In genomic region chr12:43378448-43378847, GRCh38 we compare ENCODE assay signal across 28 cellular contexts.
"Had no signal": no experiment of that assay in that cellular context is flagged by ENCODE, and none has a peak within 500 bp of the region (broad histone marks: within the 10 kb centered on the region; RNA-seq: fewer than 3 reads in every experiment).

No MANE protein-coding gene starts in this region.

- H3K4me2 ChIP-seq: hepatocyte had no signal

- DNase-seq: colonic mucosa; cortex of kidney; dermis blood vessel endothelial cell; dorsolateral prefrontal cortex; effector CD4-positive, alpha-beta T cell; effector CD8-positive, alpha-beta T cell; effector memory CD4-positive, alpha-beta T cell; effector memory CD8-positive, alpha-beta T cell; endodermal cell; erythroblast; esophagus squamous epithelium; foreskin fibroblast; foreskin keratinocyte; foreskin melanocyte; gastrocnemius medialis; glutamatergic neuron; head of caudate nucleus; heart left ventricle; heart right ventricle had no signal

- H3K9me3 ChIP-seq: esophagus squamous epithelium, gastrocnemius medialis had no signal

- H3K4me3 ChIP-seq: colonic mucosa, coronary artery, dorsolateral prefrontal cortex, esophagus muscularis mucosa, esophagus squamous epithelium, gastrocnemius medialis, gastroesophageal sphincter, heart left ventricle, heart right ventricle, hepatocyte had no signal

- H3K27ac ChIP-seq: colonic mucosa, coronary artery, dorsolateral prefrontal cortex, epithelial cell of prostate, esophagus muscularis mucosa, esophagus squamous epithelium, foreskin keratinocyte, gastrocnemius medialis, gastroesophageal sphincter, heart left ventricle, heart right ventricle, hepatocyte had no signal

- FAIRE-seq: endometrium, endothelial cell of umbilical vein, frontal cortex had no signal

- H3K79me2 ChIP-seq: hepatocyte had no signal

- ATAC-seq: effector memory CD8-positive, alpha-beta T cell; esophagus mucosa; foreskin keratinocyte; gastrocnemius medialis; gastroesophageal sphincter; heart left ventricle; heart right ventricle had no signal

- H3K4me1 ChIP-seq: colonic mucosa, esophagus muscularis mucosa, esophagus squamous epithelium, foreskin keratinocyte, gastrocnemius medialis, gastroesophageal sphincter, heart left ventricle, heart right ventricle had no signal

- H2AFZ ChIP-seq: hepatocyte had no signal

- H3K36me3 ChIP-seq: colonic mucosa, esophagus muscularis mucosa, esophagus squamous epithelium, gastrocnemius medialis, gastroesophageal sphincter, heart left ventricle, heart right ventricle had no signal

- H3K27me3 ChIP-seq: colonic mucosa, dorsolateral prefrontal cortex, esophagus muscularis mucosa, esophagus squamous epithelium, foreskin keratinocyte, gastrocnemius medialis, gastroesophageal sphincter, heart left ventricle, heart right ventricle, hepatocyte had no signal
